In the genomic region with DNA sequence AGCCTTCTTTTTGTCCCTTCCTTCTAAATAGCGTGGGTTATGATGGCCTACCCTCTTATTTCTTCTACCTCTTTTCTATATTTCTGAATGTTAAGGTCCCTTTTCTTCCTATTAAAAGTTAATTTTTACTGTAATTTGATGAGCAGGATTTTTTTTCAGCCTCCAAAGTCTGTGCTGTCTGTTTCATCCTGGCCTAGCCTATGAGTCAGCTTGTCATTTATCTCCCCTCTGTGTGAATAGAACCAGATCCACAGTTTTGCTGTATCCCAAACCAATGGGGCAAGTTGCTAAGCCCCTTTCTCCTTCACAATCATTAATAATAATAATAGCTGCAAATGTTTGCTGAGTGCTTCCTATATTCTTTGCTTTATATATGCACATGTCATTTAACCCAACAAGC, we compare ENCODE assay signal across 23 cellular contexts.
"Had no signal": no experiment of that assay in that cellular context is flagged by ENCODE, and none has a peak within 500 bp of the region (broad histone marks: within the 10 kb centered on the region; RNA-seq: fewer than 3 reads in every experiment).

No MANE protein-coding gene starts in this region.

- H3K9me3 ChIP-seq: tibial artery had no signal

- H2AFZ ChIP-seq: neural progenitor cell had no signal

- H3K4me2 ChIP-seq: neural progenitor cell had no signal

- DNase-seq: activated CD4-positive, alpha-beta T cell treated with anti-CD3 and anti-CD28 coated beads, Interleukin-2, amount 10 ng/mL, durations not matched to agents 7 days and 5 days; activated CD8-positive, alpha-beta memory T cell treated with anti-CD3 and anti-CD28 coated beads for 24 hours; activated CD8-positive, alpha-beta memory T cell treated with anti-CD3 and anti-CD28 coated beads, Interleukin-2, amount 50 U/mL, for 48 hours; activated effector memory CD4-positive, alpha-beta T cell treated with anti-CD3 and anti-CD28 coated beads, Interleukin-2, amount 50 U/mL, for 16 hours; activated T-cell treated with anti-CD3 and anti-CD28 coated beads, Interleukin-2, amount 50 U/mL, for 48 hours; amniotic stem cell; effector memory CD8-positive, alpha-beta T cell; foreskin keratinocyte; glutamatergic neuron; hypothalamus; naive thymus-derived CD4-positive, alpha-beta T cell; stimulated activated CD4-positive, alpha-beta T cell treated with anti-CD3 and anti-CD28 coated beads, Interleukin-2, amount 100 ng/mL, for 24 hours; stimulated activated naive CD8-positive, alpha-beta T cell treated with anti-CD3 and anti-CD28 coated beads, Interleukin-15, Interleukin-2, amounts not matched to agents 100 U/mL and 50 U/mL, for 24 hours; substantia nigra; T1000; tibial artery had no signal

- FAIRE-seq: bronchial epithelial cell, keratinocyte, urothelium cell line had no signal

- H3K9ac ChIP-seq: neural progenitor cell had no signal

- H3K27me3 ChIP-seq: foreskin keratinocyte, neural progenitor cell, tibial artery had no signal

- H3K4me1 ChIP-seq: foreskin keratinocyte, neural progenitor cell, tibial artery had no signal

- H3K4me3 ChIP-seq: lung, neural progenitor cell, tibial artery had no signal

- H3K36me3 ChIP-seq: neural progenitor cell had no signal

- ATAC-seq: activated CD4-positive, CD25-positive, alpha-beta regulatory T cell treated with anti-CD3 and anti-CD28 coated beads, Interleukin-2, amount 50 U/mL, for 24 hours; activated naive CD4-positive, alpha-beta T cell treated with anti-CD3 and anti-CD28 coated beads, Interleukin-2, amount 50 U/mL, for 72 hours; effector memory CD8-positive, alpha-beta T cell; foreskin keratinocyte; naive thymus-derived CD4-positive, alpha-beta T cell; stimulated activated naive CD8-positive, alpha-beta T cell treated with anti-CD3 and anti-CD28 coated beads, Interleukin-15, Interleukin-2, amounts not matched to agents 100 U/mL and 50 U/mL, for 24 hours had no signal

- H3K27ac ChIP-seq: foreskin keratinocyte, neural progenitor cell, tibial artery had no signal
